In genomic region chr11:96102664-96103068, GRCh38 we compare ENCODE assay signal across 12 cellular contexts.
DNase-seq lines count a peak whose midpoint lies in the region; ATAC-seq and TF ChIP-seq lines count a peak whose summit lies in the region.
"Had no signal": no experiment of that assay in that cellular context is flagged by ENCODE, and none has a peak within 500 bp of the region (broad histone marks: within the 10 kb centered on the region; RNA-seq: fewer than 3 reads in every experiment).

No MANE protein-coding gene starts in this region.

- no peak for ATAC-seq in thoracic aorta (ENCODE audit: insufficient number of reproducible peaks, low FRiP score, low read depth)
- no peak for ATAC-seq in activated CD4-positive, alpha-beta T cell treated with anti-CD3 and anti-CD28 coated beads for 36 hours
- no peak for ATAC-seq in GM19324 (IDR thresholded peaks at IDR 0.05; ENCODE audit: low FRiP score, unreplicated experiment)
- ATAC-seq: effector memory CD8-positive, alpha-beta T cell; mucosa of descending colon had no signal

- H3K36me3 Mint-ChIP-seq in activated CD4-positive, alpha-beta T cell treated with anti-CD3 and anti-CD28 coated beads for 36 hours (ENCODE audit: low read depth) = peaks cover 21% of the 10 kb centered on the region

- H3K4me1 Mint-ChIP-seq in activated CD4-positive, alpha-beta T cell treated with anti-CD3 and anti-CD28 coated beads for 36 hours = peaks cover 53% of the 10 kb centered on the region

- intact Hi-C loops in activated CD4-positive, alpha-beta T cell treated with anti-CD3 and anti-CD28 coated beads for 36 hours (cut with DNase I, micrococcal nuclease) = no loop called here

- POLR2A ChIA-PET in activated CD4-positive, alpha-beta T cell treated with anti-CD3 and anti-CD28 coated beads for 36 hours (lab: Charles Lee) = no interaction called here

- no peaks in the 10 kb centered on the region for H3K27me3 ChIP-seq in thoracic aorta (replicated peaks; ENCODE audit: insufficient read depth)
- H3K27me3 ChIP-seq: sigmoid colon, testis had no signal

- no peak overlapping the region for H3K27ac Mint-ChIP-seq in activated CD4-positive, alpha-beta T cell treated with anti-CD3 and anti-CD28 coated beads for 36 hours
- H3K27ac Mint-ChIP-seq: activated naive CD8-positive, alpha-beta T cell treated with anti-CD3 and anti-CD28 coated beads, Interleukin-2, amount 10 ng/mL, durations not matched to agents 7 days and 5 days had no signal

- H3K4me3 ChIP-seq in HFF-Myc (replicated peaks; ENCODE audit: low read depth, low read length) (no peak overlapping the region), thoracic aorta (peak overlapping the region; percentile 31)
- H3K4me3 ChIP-seq: mucosa of descending colon, sigmoid colon, testis had no signal

- H3K36me3 ChIP-seq in thoracic aorta = no peaks in the 10 kb centered on the region
- H3K36me3 ChIP-seq: sigmoid colon had no signal

- CTCF ChIA-PET in activated CD4-positive, alpha-beta T cell treated with anti-CD3 and anti-CD28 coated beads for 36 hours (lab: Charles Lee) = interaction anchor here (0.6 to 1.2 kb wide), 2 partner anchors 8 to 20 kb away, joined by 3 read pairs; no protein-coding TSS in a partner anchor

- H3K4me1 ChIP-seq in thoracic aorta (ENCODE audit: control insufficient read depth in 1 of 2, low read depth in 2 of 2) = peaks cover 17 to 55% of the 10 kb centered on the region in 2 donors

- no peak for TF ChIP-seq CTCF in HFF-Myc (IDR thresholded peaks at IDR 0.05; ENCODE audit: low read depth, low read length, missing control alignments)
- TF ChIP-seq CTCF in thoracic aorta (IDR thresholded peaks at IDR 0.05) = no peak

- peak overlapping the region in 1 of 2 donors; percentile 26 for H3K27ac ChIP-seq in thoracic aorta
- H3K27ac ChIP-seq: sigmoid colon, testis had no signal

- H3K27me3 Mint-ChIP-seq in activated CD4-positive, alpha-beta T cell treated with anti-CD3 and anti-CD28 coated beads for 36 hours = no peaks in the 10 kb centered on the region
- H3K27me3 Mint-ChIP-seq: activated naive CD8-positive, alpha-beta T cell treated with anti-CD3 and anti-CD28 coated beads, Interleukin-2, amount 10 ng/mL, durations not matched to agents 7 days and 5 days; effector memory CD8-positive, alpha-beta T cell had no signal

- DNase-seq in HFF-Myc (ENCODE audit: extremely low read depth, low read depth) = peak; percentile 47
- DNase-seq in amniotic epithelial cell (ENCODE audit: low read depth) = peak; percentile 39
- peak; percentile 37 for DNase-seq in glomerular visceral epithelial cell (ENCODE audit: extremely low spot score)
- DNase-seq in thoracic aorta (ENCODE audit: low spot score) = no peak
- DNase-seq in activated CD4-positive, alpha-beta T cell treated with anti-CD3 and anti-CD28 coated beads for 36 hours = no peak
- DNase-seq in NOMO-1 treated with dmso at 0.1 percent for 144 hours (lab: John Stamatoyannopoulos, UW; ENCODE audit: unreplicated experiment) = no peak
- DNase-seq: activated naive CD8-positive, alpha-beta T cell treated with anti-CD3 and anti-CD28 coated beads, Interleukin-2, amount 10 ng/mL, durations not matched to agents 7 days and 5 days; effector memory CD8-positive, alpha-beta T cell; mucosa of descending colon; sigmoid colon; testis had no signal

- no peaks in the 10 kb centered on the region for H3K9me3 Mint-ChIP-seq in activated CD4-positive, alpha-beta T cell treated with anti-CD3 and anti-CD28 coated beads for 36 hours (ENCODE audit: low read depth)
- H3K9me3 Mint-ChIP-seq: effector memory CD8-positive, alpha-beta T cell had no signal

- no peak overlapping the region for H3K4me3 Mint-ChIP-seq in activated CD4-positive, alpha-beta T cell treated with anti-CD3 and anti-CD28 coated beads for 36 hours
- H3K4me3 Mint-ChIP-seq: activated naive CD8-positive, alpha-beta T cell treated with anti-CD3 and anti-CD28 coated beads, Interleukin-2, amount 10 ng/mL, durations not matched to agents 7 days and 5 days; effector memory CD8-positive, alpha-beta T cell had no signal

- H3K9me3 ChIP-seq in thoracic aorta = no peaks in the 10 kb centered on the region
- H3K9me3 ChIP-seq: mucosa of descending colon, sigmoid colon, testis had no signal

Comparison
In these comparisons a context has a peak if more than half of its experiments do, and no peak if none do; other contexts are left out.
1. DNase-seq: peak in HFF-Myc (single experiment), amniotic epithelial cell (single experiment) and glomerular visceral epithelial cell (single experiment); none in thoracic aorta (single experiment), activated CD4-positive, alpha-beta T cell treated with anti-CD3 and anti-CD28 coated beads for 36 hours (single experiment) and NOMO-1 treated with dmso at 0.1 percent for 144 hours (single experiment).